8 cellular contexts compared by ENCODE assay signal in the genomic region with DNA sequence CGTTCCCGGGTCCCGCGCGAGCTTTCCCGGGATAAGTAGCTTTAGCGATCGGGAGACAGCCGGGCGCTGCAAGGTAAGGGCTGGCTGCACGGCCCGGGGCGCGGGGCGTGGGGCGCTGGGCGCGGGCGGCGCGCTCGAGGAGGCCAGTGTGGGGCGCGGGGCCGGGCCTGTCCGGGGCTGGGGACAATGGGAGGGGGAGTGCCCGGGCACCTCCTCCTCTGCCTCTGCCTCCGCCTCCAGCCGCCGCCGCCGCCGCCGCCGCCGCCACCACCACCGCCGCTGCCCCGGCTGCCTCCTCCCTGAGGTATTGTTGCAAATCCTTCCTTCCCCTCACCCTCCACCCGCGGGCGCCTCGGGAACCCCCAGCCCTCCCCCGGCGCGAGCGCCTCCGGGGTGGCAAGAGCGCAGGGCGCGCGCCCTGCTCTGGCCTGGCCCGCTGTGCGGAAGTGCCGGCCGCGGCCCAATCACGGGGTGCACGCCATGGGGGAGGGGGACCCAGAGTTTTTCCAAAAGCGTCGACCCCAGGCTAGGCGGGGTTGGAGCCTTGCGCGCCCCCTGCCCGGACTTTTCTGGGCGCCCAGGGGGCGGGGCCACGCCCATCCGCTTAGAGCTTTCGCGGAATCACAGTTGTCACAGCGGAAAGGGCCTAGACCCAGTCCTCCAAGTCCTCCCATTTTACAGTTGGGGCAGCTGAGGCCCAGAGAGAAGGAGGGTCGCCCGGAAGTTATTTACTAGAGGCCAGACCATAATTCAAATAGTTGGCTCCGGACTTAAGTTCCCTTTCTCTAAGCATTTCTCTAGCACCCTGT. TPM values are rescaled to one million over a fixed set of nuclear protein-coding genes. Genes with fewer than 3 reads are reported as not detected.
DNase-seq lines count a peak whose midpoint lies in the region; ATAC-seq and TF ChIP-seq lines count a peak whose summit lies in the region.

A gene with protein sequence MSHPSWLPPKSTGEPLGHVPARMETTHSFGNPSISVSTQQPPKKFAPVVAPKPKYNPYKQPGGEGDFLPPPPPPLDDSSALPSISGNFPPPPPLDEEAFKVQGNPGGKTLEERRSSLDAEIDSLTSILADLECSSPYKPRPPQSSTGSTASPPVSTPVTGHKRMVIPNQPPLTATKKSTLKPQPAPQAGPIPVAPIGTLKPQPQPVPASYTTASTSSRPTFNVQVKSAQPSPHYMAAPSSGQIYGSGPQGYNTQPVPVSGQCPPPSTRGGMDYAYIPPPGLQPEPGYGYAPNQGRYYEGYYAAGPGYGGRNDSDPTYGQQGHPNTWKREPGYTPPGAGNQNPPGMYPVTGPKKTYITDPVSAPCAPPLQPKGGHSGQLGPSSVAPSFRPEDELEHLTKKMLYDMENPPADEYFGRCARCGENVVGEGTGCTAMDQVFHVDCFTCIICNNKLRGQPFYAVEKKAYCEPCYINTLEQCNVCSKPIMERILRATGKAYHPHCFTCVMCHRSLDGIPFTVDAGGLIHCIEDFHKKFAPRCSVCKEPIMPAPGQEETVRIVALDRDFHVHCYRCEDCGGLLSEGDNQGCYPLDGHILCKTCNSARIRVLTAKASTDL (plus strand): TSS at position 209 of the 809 bp plus-strand sequence. CDS start 251,964 bp downstream, outside the sequence.

- peak within 1 kb of the TSS; percentile 79 for H3K27ac ChIP-seq in HCT116 (ENCODE audit: low read depth, low read length)

- RAD21 ChIA-PET in HCT116 (lab: Charles Lee; ENCODE audit: low non-redundant PET in 1 of 2, low total read pairs in 2 of 2, uncharacterized antibody in 2 of 2, unreplicated experiment in 2 of 2): interaction anchor here in 1 of 2 experiments (1.0 kb wide), 1 partner anchor 44 kb away, joined by 3 read pairs; no protein-coding TSS in a partner anchor

- no peaks in the 10 kb centered on the region for H3K27me3 ChIP-seq in HCT116 (ENCODE audit: insufficient read depth, low read length)

- H3K4me2 ChIP-seq in HCT116 (ENCODE audit: low read length): peak within 1 kb of the TSS; percentile 89

- DNase-seq in GM12864 (ENCODE audit: low read depth) (no peak), HCT116 (ENCODE audit: low read depth, low spot score) (no peak), NAMALWA (ENCODE audit: low spot score) (peak; percentile 84), chondrocyte (ENCODE audit: low spot score) (peak; percentile 94), kidney tubule cell (ENCODE audit: low spot score) (peak; percentile 95), LoVo (ENCODE audit: low spot score) (no peak)
- peak; percentile 55 to 59 for DNase-seq in activated CD4-positive, alpha-beta T cell treated with anti-CD3 and anti-CD28 coated beads for 24 hours (ENCODE audit: low read depth in 2 of 2)
- peak; percentile 55 to 56 for DNase-seq in stimulated activated CD4-positive, alpha-beta T cell treated with anti-CD3 and anti-CD28 coated beads, Interleukin-1b, Interleukin-23, amount 100 ng/mL, for 1 hour (ENCODE audit: low read depth in 2 of 2)

- no peaks in the 10 kb centered on the region for H3K9me3 Mint-ChIP-seq in chondrocyte (ENCODE audit: low read depth)

- peaks cover 13 to 55% of the 10 kb centered on the region in 2 experiments for H3K4me1 ChIP-seq in HCT116 (ENCODE audit: control insufficient read depth in 1 of 2, insufficient read depth in 2 of 2, low read length in 2 of 2)

- H3K9me2 ChIP-seq in HCT116 (ENCODE audit: insufficient read depth): no peaks in the 10 kb centered on the region

- H3K27me3 Mint-ChIP-seq in chondrocyte (ENCODE audit: low read depth): no peaks in the 10 kb centered on the region

- peak within 1 kb of the TSS; percentile 85 for H3K9ac ChIP-seq in HCT116 (ENCODE audit: low read length)

- H3K4me3 Mint-ChIP-seq in chondrocyte (ENCODE audit: unreplicated experiment): peak within 1 kb of the TSS; percentile 98

- H4K20me1 ChIP-seq in HCT116 (ENCODE audit: insufficient read depth): no peaks in the 10 kb centered on the region

- TF ChIP-seq POLR2A in HCT116 (IDR thresholded peaks at IDR 0.05; ENCODE audit: borderline replicate concordance, extremely low read depth, insufficient read depth, insufficient read length): peak; percentile 15

- H3K4me3 ChIP-seq in GM12864 (ENCODE audit: low read depth, low read length): peak within 1 kb of the TSS; percentile 61
- peak within 1 kb of the TSS; percentile 68 to 73 for H3K4me3 ChIP-seq in HCT116 (replicated peaks in 1 of 2; ENCODE audit: low read depth in 1 of 2, low read length in 2 of 2)

- no peaks in the 10 kb centered on the region for H3K36me3 ChIP-seq in HCT116 (ENCODE audit: control insufficient read depth in 1 of 2, insufficient read depth in 2 of 2, low read length in 2 of 2)

- TF ChIP-seq CTCF in GM12864 (IDR thresholded peaks at IDR 0.05; ENCODE audit: low read depth, low read length, missing control alignments) (no peak), HCT116 (IDR thresholded peaks at IDR 0.05 in 2 of 3, conservative IDR thresholded peaks at IDR 0.05 in 1 of 3; ENCODE audit: borderline replicate concordance in 1 of 3, insufficient read depth in 1 of 3, low read depth in 2 of 3, low read length in 2 of 3) (no peak), chondrocyte (IDR thresholded peaks at IDR 0.05) (peak; percentile 41)

- TF ChIP-seq RAD21 in HCT116 (IDR thresholded peaks at IDR 0.05; ENCODE audit: low read depth): 0 out of 2 replicates have a peak, but pooled peaks have one; percentile 6

- CTCF ChIA-PET in HCT116 (lab: Charles Lee): interaction anchor here (1.4 kb wide), 1 partner anchor 800 kb away, joined by 3 read pairs; no protein-coding TSS in a partner anchor

- no peaks in the 10 kb centered on the region for H3K9me3 ChIP-seq in HCT116 (ENCODE audit: control insufficient read depth in 1 of 2, insufficient read depth in 1 of 2, low read depth in 1 of 2, low read length in 2 of 2)

- intact Hi-C loops in HCT116 (cut with micrococcal nuclease): loop anchor here (5.0 kb wide), 2 partner anchors 143 to 407 kb away; partner anchors contain the start of gene BCL6

- peak; percentile 88 for ATAC-seq in HCT116

- peaks cover 46% of the 10 kb centered on the region for H3K79me2 ChIP-seq in HCT116 (ENCODE audit: insufficient read depth, low read length)

- no peaks in the 10 kb centered on the region for H3K36me3 Mint-ChIP-seq in chondrocyte (ENCODE audit: low read depth)

- peaks cover 67% of the 10 kb centered on the region for H3K4me1 Mint-ChIP-seq in chondrocyte (ENCODE audit: low read depth)

- no peak within 1 kb of the TSS for H2AFZ ChIP-seq in HCT116 (ENCODE audit: low read depth, low read length, poor library complexity, severe bottlenecking)

- POLR2A ChIA-PET in HCT116 (lab: Charles Lee): interaction anchor here (1.2 kb wide), 1 partner anchor 409 kb away, joined by 3 read pairs; the partner anchor contains the start of gene BCL6

- H3K27ac Mint-ChIP-seq in chondrocyte (ENCODE audit: unreplicated experiment): peak within 1 kb of the TSS; percentile 100

- BruUV-seq in HCT116 (replicated peaks; lab: Mats Ljungman, UMichigan): no TSS peak

TF ChIP-seq in HCT116, 20 proteins besides CTCF, POLR2A, EP300 and RAD21:
- TF ChIP-seq CEBPB (IDR thresholded peaks at IDR 0.05; ENCODE audit: low read depth) (no peak), ZFX (IDR thresholded peaks at IDR 0.05) (peak; percentile 80), POLR2AphosphoS5 (IDR thresholded peaks at IDR 0.05; ENCODE audit: low read depth, low read length) (peak; percentile 34; the same call in 1 of the 2 replicates), TCF7L2 (IDR thresholded peaks at IDR 0.05; ENCODE audit: borderline replicate concordance, extremely low read depth, insufficient read depth, insufficient read length) (no peak), EZH2 (IDR thresholded peaks at IDR 0.05) (no peak), ELF1 (IDR thresholded peaks at IDR 0.05; ENCODE audit: borderline replicate concordance, low read depth) (no peak)
- TF ChIP-seq, protein P1, sequence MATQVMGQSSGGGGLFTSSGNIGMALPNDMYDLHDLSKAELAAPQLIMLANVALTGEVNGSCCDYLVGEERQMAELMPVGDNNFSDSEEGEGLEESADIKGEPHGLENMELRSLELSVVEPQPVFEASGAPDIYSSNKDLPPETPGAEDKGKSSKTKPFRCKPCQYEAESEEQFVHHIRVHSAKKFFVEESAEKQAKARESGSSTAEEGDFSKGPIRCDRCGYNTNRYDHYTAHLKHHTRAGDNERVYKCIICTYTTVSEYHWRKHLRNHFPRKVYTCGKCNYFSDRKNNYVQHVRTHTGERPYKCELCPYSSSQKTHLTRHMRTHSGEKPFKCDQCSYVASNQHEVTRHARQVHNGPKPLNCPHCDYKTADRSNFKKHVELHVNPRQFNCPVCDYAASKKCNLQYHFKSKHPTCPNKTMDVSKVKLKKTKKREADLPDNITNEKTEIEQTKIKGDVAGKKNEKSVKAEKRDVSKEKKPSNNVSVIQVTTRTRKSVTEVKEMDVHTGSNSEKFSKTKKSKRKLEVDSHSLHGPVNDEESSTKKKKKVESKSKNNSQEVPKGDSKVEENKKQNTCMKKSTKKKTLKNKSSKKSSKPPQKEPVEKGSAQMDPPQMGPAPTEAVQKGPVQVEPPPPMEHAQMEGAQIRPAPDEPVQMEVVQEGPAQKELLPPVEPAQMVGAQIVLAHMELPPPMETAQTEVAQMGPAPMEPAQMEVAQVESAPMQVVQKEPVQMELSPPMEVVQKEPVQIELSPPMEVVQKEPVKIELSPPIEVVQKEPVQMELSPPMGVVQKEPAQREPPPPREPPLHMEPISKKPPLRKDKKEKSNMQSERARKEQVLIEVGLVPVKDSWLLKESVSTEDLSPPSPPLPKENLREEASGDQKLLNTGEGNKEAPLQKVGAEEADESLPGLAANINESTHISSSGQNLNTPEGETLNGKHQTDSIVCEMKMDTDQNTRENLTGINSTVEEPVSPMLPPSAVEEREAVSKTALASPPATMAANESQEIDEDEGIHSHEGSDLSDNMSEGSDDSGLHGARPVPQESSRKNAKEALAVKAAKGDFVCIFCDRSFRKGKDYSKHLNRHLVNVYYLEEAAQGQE (IDR thresholded peaks at IDR 0.05; ENCODE audit: low read depth): no peak

RNA-seq across cellular contexts. Expression of the gene that starts here (rescaled TPM):
- total RNA-seq in HCT116 (2021; ENCODE audit: unreplicated experiment) (54.0 TPM), chondrocyte (174 to 295 TPM (median 288 TPM) in 3 replicates)
- 5.5 TPM in 2 replicates for polyA plus RNA-seq in HCT116 (2012)

Comparison
In these comparisons a context has a peak if more than half of its experiments do, and no peak if none do; other contexts are left out.
1. DNase-seq: peak in NAMALWA (single experiment), activated CD4-positive, alpha-beta T cell treated with anti-CD3 and anti-CD28 coated beads for 24 hours (2 of 2), chondrocyte (single experiment), kidney tubule cell (single experiment) and stimulated activated CD4-positive, alpha-beta T cell treated with anti-CD3 and anti-CD28 coated beads, Interleukin-1b, Interleukin-23, amount 100 ng/mL, for 1 hour (2 of 2); none in GM12864 (single experiment), HCT116 (single experiment) and LoVo (single experiment).